In the genomic region with DNA sequence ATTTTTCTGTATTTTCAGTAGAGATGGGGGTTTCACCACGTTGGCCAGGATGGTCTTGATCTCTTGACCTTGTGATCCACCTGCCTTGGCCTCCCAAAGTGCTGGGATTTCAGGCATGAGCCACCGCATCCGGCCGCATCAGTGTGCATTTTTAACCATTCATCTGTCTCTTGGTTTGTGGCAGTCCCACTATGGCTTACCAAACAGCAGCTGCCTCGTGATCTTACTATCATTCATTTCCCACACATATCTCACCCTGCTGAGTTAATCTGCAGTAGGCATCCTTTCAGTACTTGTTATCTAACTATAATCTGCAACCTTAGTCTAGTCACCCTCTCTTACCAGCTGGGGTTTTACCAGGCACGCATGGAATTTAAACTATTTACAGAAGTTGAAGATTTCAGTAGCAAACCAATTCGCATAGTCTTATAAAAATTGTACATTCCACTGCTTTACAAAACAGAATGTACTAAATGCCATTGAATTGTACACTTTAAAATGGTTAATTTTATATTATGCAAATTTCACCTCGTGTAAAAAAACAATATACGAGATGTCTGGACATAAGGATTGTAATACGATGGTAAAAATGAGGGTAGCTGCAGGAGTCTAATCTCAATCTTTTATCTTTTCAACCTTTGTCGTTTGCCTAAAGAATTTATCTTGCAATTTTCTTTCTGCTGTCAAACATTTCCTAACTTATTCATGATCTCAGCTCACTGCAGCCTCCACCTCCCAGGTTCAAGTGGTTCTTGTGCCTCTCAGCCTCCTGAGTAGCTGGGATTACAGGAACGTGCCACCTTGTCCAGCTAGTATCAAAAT, we compare ENCODE assay signal across 2 cellular contexts.
TF ChIP-seq lines count a peak whose summit lies in the region.

No MANE protein-coding gene starts in this region.

TF ChIP-seq in Ishikawa, 13 proteins besides CTCF, POLR2A, EP300 and RAD21:
- 0 out of 2 replicates have a peak, but pooled peaks have one; percentile 53 for TF ChIP-seq TEAD4 (IDR thresholded peaks at IDR 0.05)
- TF ChIP-seq CREB1 (IDR thresholded peaks at IDR 0.05; ENCODE audit: low read depth), result no peak
- TF ChIP-seq NFIC (IDR thresholded peaks at IDR 0.05), result no peak
TF ChIP-seq in Ishikawa: peak in this region for 1.

TF ChIP-seq in K562, 482 proteins besides CTCF, POLR2A, EP300 and RAD21:
- TF ChIP-seq, protein P1, sequence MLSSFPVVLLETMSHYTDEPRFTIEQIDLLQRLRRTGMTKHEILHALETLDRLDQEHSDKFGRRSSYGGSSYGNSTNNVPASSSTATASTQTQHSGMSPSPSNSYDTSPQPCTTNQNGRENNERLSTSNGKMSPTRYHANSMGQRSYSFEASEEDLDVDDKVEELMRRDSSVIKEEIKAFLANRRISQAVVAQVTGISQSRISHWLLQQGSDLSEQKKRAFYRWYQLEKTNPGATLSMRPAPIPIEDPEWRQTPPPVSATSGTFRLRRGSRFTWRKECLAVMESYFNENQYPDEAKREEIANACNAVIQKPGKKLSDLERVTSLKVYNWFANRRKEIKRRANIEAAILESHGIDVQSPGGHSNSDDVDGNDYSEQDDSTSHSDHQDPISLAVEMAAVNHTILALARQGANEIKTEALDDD (IDR thresholded peaks at IDR 0.05), result peak; percentile 79
- TF ChIP-seq ETV1 (tag; conservative IDR thresholded peaks at IDR 0.05; ENCODE audit: low read depth), result no peak
- TF ChIP-seq GABPA (tag; conservative IDR thresholded peaks at IDR 0.05; ENCODE audit: low read depth), result no peak
TF ChIP-seq in K562: peak in this region for 1.
